ENCODE assay signal across 19 cellular contexts in genomic region chr6:169157474-169158181, GRCh38.
DNase-seq lines count a peak whose midpoint lies in the region; ATAC-seq and TF ChIP-seq lines count a peak whose summit lies in the region.
"Had no signal": no experiment of that assay in that cellular context is flagged by ENCODE, and none has a peak within 500 bp of the region (broad histone marks: within the 10 kb centered on the region; RNA-seq: fewer than 3 reads in every experiment).

No MANE protein-coding gene starts in this region.

- H3K4me3 ChIP-seq in H7 (ENCODE audit: insufficient read depth, low read depth, low read length) (no peak overlapping the region), left lung (no peak overlapping the region), skeletal muscle tissue (ENCODE audit: low read length in 3 of 3) (peak overlapping the region in 1 of 3 donors; percentile 15)
- H3K4me3 ChIP-seq: mucosa of descending colon had no signal

- H3K36me3 Mint-ChIP-seq in brain, result no peaks in the 10 kb centered on the region
- H3K36me3 Mint-ChIP-seq: activated CD8-positive, alpha-beta memory T cell treated with anti-CD3 and anti-CD28 coated beads, Interleukin-2, amount 10 ng/mL, durations not matched to agents 7 days and 5 days had no signal

- H3K27me3 Mint-ChIP-seq in brain, result peaks cover 4% of the 10 kb centered on the region
- H3K27me3 Mint-ChIP-seq: B cell had no signal

- intact Hi-C loops in left lung (cut with DNase I), result no loop called here

- H3K9me3 Mint-ChIP-seq in brain, result peaks cover 0 to 6% (median 5%) of the 10 kb centered on the region in 5 experiments
- H3K9me3 Mint-ChIP-seq: activated naive CD8-positive, alpha-beta T cell treated with anti-CD3 and anti-CD28 coated beads, Interleukin-2, amount 50 U/mL, for 24 hours had no signal

- peak; percentile 29 for DNase-seq in H7
- DNase-seq in left lung, result peak in 1 of 2 donors; percentile 47
- DNase-seq in activated CD4-positive, alpha-beta T cell treated with anti-CD3 and anti-CD28 coated beads, Interleukin-2, amount 50 U/mL, for 1 hour, result no peak
- no peak for DNase-seq in AG20443 (ENCODE audit: low spot score)
- DNase-seq: activated CD4-positive, alpha-beta T cell treated with anti-CD3 and anti-CD28 coated beads for 36 hours; activated CD8-positive, alpha-beta memory T cell treated with anti-CD3 and anti-CD28 coated beads, Interleukin-2, amount 10 ng/mL, durations not matched to agents 7 days and 5 days; activated naive CD8-positive, alpha-beta T cell treated with anti-CD3 and anti-CD28 coated beads, Interleukin-2, amount 50 U/mL, for 24 hours; EL; islet precursor cell; NCI-H774; occipital lobe; stimulated activated CD4-positive, alpha-beta T cell treated with anti-CD3 and anti-CD28 coated beads, Interleukin-4, amount 100 ng/mL, for 1 hour had no signal

- H3K27ac Mint-ChIP-seq in brain, result peak overlapping the region; percentile 71 to 95 (median 94)
- H3K27ac Mint-ChIP-seq: activated CD4-positive, alpha-beta T cell treated with anti-CD3 and anti-CD28 coated beads for 36 hours; activated CD8-positive, alpha-beta memory T cell treated with anti-CD3 and anti-CD28 coated beads, Interleukin-2, amount 10 ng/mL, durations not matched to agents 7 days and 5 days; activated naive CD8-positive, alpha-beta T cell treated with anti-CD3 and anti-CD28 coated beads, Interleukin-2, amount 50 U/mL, for 24 hours; B cell had no signal

- H3K27me3 ChIP-seq in H7 (ENCODE audit: control insufficient read depth, insufficient read depth, low read length) (no peaks in the 10 kb centered on the region), left lung (no peaks in the 10 kb centered on the region), skeletal muscle tissue (ENCODE audit: control insufficient read depth in 3 of 3, insufficient read depth in 3 of 3, low read length in 3 of 3) (peaks cover 0 to 8% (median 2%) of the 10 kb centered on the region in 3 donors)

- peaks cover 53% of the 10 kb centered on the region for H3K4me1 Mint-ChIP-seq in brain
- H3K4me1 Mint-ChIP-seq: activated CD4-positive, alpha-beta T cell treated with anti-CD3 and anti-CD28 coated beads for 36 hours; activated CD8-positive, alpha-beta memory T cell treated with anti-CD3 and anti-CD28 coated beads, Interleukin-2, amount 10 ng/mL, durations not matched to agents 7 days and 5 days; activated naive CD8-positive, alpha-beta T cell treated with anti-CD3 and anti-CD28 coated beads, Interleukin-2, amount 50 U/mL, for 24 hours; B cell had no signal

- H3K9me3 ChIP-seq in left lung (no peaks in the 10 kb centered on the region), skeletal muscle tissue (ENCODE audit: control insufficient read depth in 3 of 3, low read length in 3 of 3) (no peaks in the 10 kb centered on the region)
- H3K9me3 ChIP-seq: mucosa of descending colon had no signal

- H3K4me3 Mint-ChIP-seq in brain, result peak overlapping the region in 1 of 5 experiments; percentile 22
- H3K4me3 Mint-ChIP-seq: activated CD4-positive, alpha-beta T cell treated with anti-CD3 and anti-CD28 coated beads for 36 hours; activated CD8-positive, alpha-beta memory T cell treated with anti-CD3 and anti-CD28 coated beads, Interleukin-2, amount 10 ng/mL, durations not matched to agents 7 days and 5 days; activated naive CD8-positive, alpha-beta T cell treated with anti-CD3 and anti-CD28 coated beads, Interleukin-2, amount 50 U/mL, for 24 hours; B cell had no signal

- H3K27ac ChIP-seq in left lung (peak overlapping the region; percentile 29 to 82), skeletal muscle tissue (ENCODE audit: low read depth, low read length) (peak overlapping the region; percentile 41)

- no peaks in the 10 kb centered on the region for H3K36me3 ChIP-seq in H7 (replicated peaks; ENCODE audit: control insufficient read depth, insufficient read depth, low read length)
- H3K36me3 ChIP-seq in left lung, result no peaks in the 10 kb centered on the region
- H3K36me3 ChIP-seq in skeletal muscle tissue (ENCODE audit: control insufficient read depth in 3 of 3, insufficient read depth in 3 of 3, low read length in 3 of 3), result no peaks in the 10 kb centered on the region

- H3K4me1 ChIP-seq in left lung (no peaks in the 10 kb centered on the region), skeletal muscle tissue (ENCODE audit: control insufficient read depth in 3 of 3, insufficient read depth in 3 of 3, low read length in 3 of 3) (peaks cover 5 to 15% (median 9%) of the 10 kb centered on the region in 3 donors)

- TF ChIP-seq CTCF in brain (conservative IDR thresholded peaks at IDR 0.05), result no peak
- TF ChIP-seq CTCF in left lung (IDR thresholded peaks at IDR 0.05), result no peak

- ATAC-seq in left lung (no peak), GM18870 (IDR thresholded peaks at IDR 0.05; ENCODE audit: unreplicated experiment) (no peak), GM19455 (IDR thresholded peaks at IDR 0.05; ENCODE audit: unreplicated experiment) (no peak)
- ATAC-seq: activated CD4-positive, alpha-beta T cell treated with anti-CD3 and anti-CD28 coated beads for 36 hours; activated CD8-positive, alpha-beta memory T cell treated with anti-CD3 and anti-CD28 coated beads, Interleukin-2, amount 10 ng/mL, durations not matched to agents 7 days and 5 days; activated naive CD8-positive, alpha-beta T cell treated with anti-CD3 and anti-CD28 coated beads, Interleukin-2, amount 50 U/mL, for 24 hours; mucosa of descending colon; Panc1 had no signal

- no peak overlapping the region for H3K9ac ChIP-seq in skeletal muscle tissue (ENCODE audit: low read depth in 1 of 3, low read length in 3 of 3)
